Comparison of ENCODE assay signal across 7 cellular contexts in the genomic region with DNA sequence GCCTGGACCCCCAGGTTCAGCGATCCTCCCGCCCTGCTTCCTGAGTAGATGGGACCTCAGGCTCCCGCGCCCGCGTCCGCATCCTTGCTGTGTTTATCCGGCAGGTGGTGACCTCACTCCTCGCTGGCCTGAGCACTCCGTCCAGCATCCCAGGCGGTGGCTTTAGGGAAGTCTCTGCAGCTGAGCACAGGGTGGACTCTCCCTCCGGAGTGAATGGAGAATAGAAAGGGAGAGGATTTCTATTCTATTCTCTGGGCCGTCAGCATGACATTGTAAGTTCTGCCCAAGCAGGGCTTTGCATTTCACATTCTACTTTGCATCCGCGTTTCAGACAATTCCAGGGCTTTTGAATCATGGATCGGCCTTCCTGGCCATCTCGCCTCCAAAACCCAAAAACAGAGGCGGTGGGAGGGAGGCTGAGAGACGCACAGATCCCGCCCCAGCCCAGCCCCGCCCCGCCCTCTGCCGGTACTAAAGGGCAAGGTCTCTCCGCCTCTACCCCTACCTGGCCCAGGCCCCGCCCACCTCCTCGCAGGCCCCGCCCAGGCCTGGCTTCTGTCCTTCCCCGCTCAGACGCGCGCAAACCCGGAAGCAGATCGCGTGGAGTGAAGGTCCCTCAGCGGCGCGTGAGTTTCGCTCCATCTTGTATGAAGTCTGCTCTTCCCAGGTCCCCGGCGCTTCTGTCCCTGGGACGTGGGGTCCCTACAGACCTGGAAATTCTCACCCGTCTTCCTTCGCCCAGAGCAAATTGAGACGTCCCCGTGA. TPM values are rescaled to one million over a fixed set of nuclear protein-coding genes. Genes with fewer than 3 reads are reported as not detected.
A peak's percentile ranks its signal among the peaks of the same experiment; 100 is the strongest.
DNase-seq lines count a peak whose midpoint lies in the region; ATAC-seq, FAIRE-seq and TF ChIP-seq lines count a peak whose summit lies in the region.

A gene (plus strand): TSS at position 572 of the 765 bp plus-strand sequence. CDS start 6,577 bp downstream, outside the sequence.

- peaks cover 7% of the 10 kb centered on the region for H3K4me1 ChIP-seq in iPS-18a (ENCODE audit: control insufficient read depth, low read depth, low read length)
- H3K4me1 ChIP-seq in skeletal muscle tissue (ENCODE audit: control insufficient read depth in 3 of 3, insufficient read depth in 3 of 3, low read length in 3 of 3) = peaks cover 0 to 5% (median 0%) of the 10 kb centered on the region in 3 donors

- peak; percentile 35 for TF ChIP-seq CTCF in brain microvascular endothelial cell (IDR thresholded peaks at IDR 0.05; ENCODE audit: low read depth, low read length, missing control alignments)

- FAIRE-seq in GM18507 (lab: Jason Lieb, UNC) = peak; percentile 88

- ATAC-seq in HG02938 (IDR thresholded peaks at IDR 0.05; ENCODE audit: unreplicated experiment) = peak; percentile 99

- H3K9me3 ChIP-seq in iPS-18a (ENCODE audit: control insufficient read depth, low read depth, low read length) = no peaks in the 10 kb centered on the region
- H3K9me3 ChIP-seq in skeletal muscle tissue (ENCODE audit: control insufficient read depth in 3 of 3, low read length in 3 of 3) = no peaks in the 10 kb centered on the region

- H3K9ac ChIP-seq in iPS-18a (ENCODE audit: low read length) (peak within 1 kb of the TSS; percentile 59), skeletal muscle tissue (ENCODE audit: low read depth in 1 of 3, low read length in 3 of 3) (peak within 1 kb of the TSS; percentile 45 to 65 (median 64))

- no peaks in the 10 kb centered on the region for H3K36me3 ChIP-seq in brain microvascular endothelial cell (replicated peaks)
- H3K36me3 ChIP-seq in iPS-18a (ENCODE audit: control insufficient read depth, low read depth, low read length) = no peaks in the 10 kb centered on the region
- H3K36me3 ChIP-seq in skeletal muscle tissue (ENCODE audit: control insufficient read depth in 3 of 3, insufficient read depth in 3 of 3, low read length in 3 of 3) = no peaks in the 10 kb centered on the region

- H3K27me3 ChIP-seq in brain microvascular endothelial cell (replicated peaks) = no peaks in the 10 kb centered on the region
- H3K27me3 ChIP-seq in iPS-18a (ENCODE audit: control insufficient read depth, insufficient read depth, low read length) = no peaks in the 10 kb centered on the region
- H3K27me3 ChIP-seq in skeletal muscle tissue (ENCODE audit: control insufficient read depth in 3 of 3, insufficient read depth in 3 of 3, low read length in 3 of 3) = no peaks in the 10 kb centered on the region

- DNase-seq in GM18507 (ENCODE audit: extremely low spot score, insufficient read length, low read depth) = peak; percentile 78
- DNase-seq in NCI-H2029 treated with DMSO at 0.1 percent for 48 hours (lab: John Stamatoyannopoulos, UW) = peak; percentile 67
- peak; percentile 84 for DNase-seq in UCSD-AML1 (lab: John Stamatoyannopoulos, UW; ENCODE audit: unreplicated experiment)
- DNase-seq in brain microvascular endothelial cell = peak; percentile 69

- no peak within 1 kb of the TSS for H3K27ac ChIP-seq in brain microvascular endothelial cell
- no peak within 1 kb of the TSS for H3K27ac ChIP-seq in iPS-18a (ENCODE audit: low read length)
- H3K27ac ChIP-seq in skeletal muscle tissue (ENCODE audit: low read depth, low read length) = no peak within 1 kb of the TSS

- peak within 1 kb of the TSS; percentile 69 for H3K4me3 ChIP-seq in brain microvascular endothelial cell (ENCODE audit: low read depth, low read length)
- H3K4me3 ChIP-seq in iPS-18a (ENCODE audit: low read length) = peak within 1 kb of the TSS; percentile 87
- peak within 1 kb of the TSS; percentile 64 to 76 (median 74) for H3K4me3 ChIP-seq in skeletal muscle tissue (ENCODE audit: low read length in 3 of 3)

- in situ Hi-C loops in brain microvascular endothelial cell (cut with HindIII; ENCODE audit: low pct_ligation_motif_present, low sequenced_read_pairs) = no loop called here

RNA-seq across cellular contexts. Expression of the gene that starts here (rescaled TPM):
- 7.8 TPM for total RNA-seq in skeletal muscle tissue
